ENCODE assay signal across 8 cellular contexts in genomic region chr7:134546903-134547737, GRCh38. TPM values are rescaled to one million over a fixed set of nuclear protein-coding genes. Genes with fewer than 3 reads are reported as not detected.
A peak's percentile ranks its signal among the peaks of the same experiment; 100 is the strongest.
DNase-seq lines count a peak whose midpoint lies in the region; ATAC-seq and TF ChIP-seq lines count a peak whose summit lies in the region.

No MANE protein-coding gene starts in this region.

- no peaks in the 10 kb centered on the region for H3K27me3 ChIP-seq in lung (ENCODE audit: control insufficient read depth, insufficient read depth)

- ATAC-seq in GM18508 (IDR thresholded peaks at IDR 0.05; ENCODE audit: insufficient read depth, unreplicated experiment) (peak; percentile 19), HG03095 (IDR thresholded peaks at IDR 0.05; ENCODE audit: unreplicated experiment) (peak; percentile 32), lung (ENCODE audit: insufficient read depth, low FRiP score) (peak; percentile 60)

- 12 to 15% methylated on average over 9 of the region's 9 CpGs for WGBS in lung, 2 donors

- no peak overlapping the region for H3K27ac ChIP-seq in lung (ENCODE audit: low read depth in 1 of 2, low read length in 1 of 2)

- H3K9me3 ChIP-seq in lung (ENCODE audit: control insufficient read depth in 2 of 2, insufficient read depth in 1 of 2, low read length in 1 of 2): no peaks in the 10 kb centered on the region

- peak; percentile 60 for TF ChIP-seq CTCF in lung (IDR thresholded peaks at IDR 0.05; ENCODE audit: control extremely low read depth, extremely low read depth)

- DNase-seq in A172 (ENCODE audit: low spot score) (peak; percentile 54), NCI-H345 treated with DMSO at 0.1 percent for 48 hours (lab: John Stamatoyannopoulos, UW; ENCODE audit: unreplicated experiment) (peak; percentile 75), lung (ENCODE audit: low spot score) (peak; percentile 63)
- peak; percentile 40 to 46 for DNase-seq in activated CD4-positive, alpha-beta T cell treated with anti-CD3 and anti-CD28 coated beads, Interleukin-2, amount 50 U/mL, for 24 hours (ENCODE audit: low read depth in 1 of 2, low spot score in 1 of 2)
- peak; percentile 61 for DNase-seq in effector CD4-positive, alpha-beta T cell
- DNase-seq in stimulated activated CD4-positive, alpha-beta T cell treated with anti-CD3 and anti-CD28 coated beads, TNF-alpha, amount 100 ng/mL, for 48 hours (ENCODE audit: low read depth in 3 of 3): peak; percentile 27 to 71 (median 50)

- H3K4me1 ChIP-seq in lung (ENCODE audit: control insufficient read depth in 2 of 2, insufficient read depth in 2 of 2, low read length in 2 of 2): no peaks in the 10 kb centered on the region

- H3K4me3 ChIP-seq in lung: no peak overlapping the region

- H3K36me3 ChIP-seq in lung (ENCODE audit: control insufficient read depth in 2 of 2, insufficient read depth in 2 of 2, low read length in 2 of 2): no peaks in the 10 kb centered on the region

RNA-seq across cellular contexts. Expression of gene AKR1B15, which starts 1.8 kb away (rescaled TPM):
- not detected in 2 replicates for total RNA-seq in A172 (2014; rRNA removed; shearing (Covaris generic))
- total RNA-seq in lung: not detected
- polyA plus RNA-seq in lung: not detected

RNA-seq across cellular contexts. Expression of gene AKR1B10, which starts 19.8 kb away (rescaled TPM):
- 3.0 and 15.8 TPM in 2 replicates for total RNA-seq in A172 (2014; rRNA removed; shearing (Covaris generic))
- total RNA-seq in lung: under 1 TPM in 1 of 2 donors, not detected in 1; 0.52 TPM
- 1 to 10 TPM in 1 of 2 donors, under 1 TPM in 1; 0.26 to 1.7 TPM for polyA plus RNA-seq in lung
